In genomic region chr20:57290178-57290484, GRCh38 we compare ENCODE assay signal across 29 cellular contexts. TPM values are rescaled to one million over a fixed set of nuclear protein-coding genes. Genes with fewer than 3 reads are reported as not detected.
"Had no signal": no experiment of that assay in that cellular context is flagged by ENCODE, and none has a peak within 500 bp of the region (broad histone marks: within the 10 kb centered on the region; RNA-seq: fewer than 3 reads in every experiment).

No MANE protein-coding gene starts in this region.

- H3K4me3 ChIP-seq: cardiac muscle cell, heart right ventricle, sigmoid colon, smooth muscle cell, thoracic aorta, upper lobe of right lung had no signal

- H3K27ac ChIP-seq: cardiac muscle cell, heart right ventricle, sigmoid colon, thoracic aorta, upper lobe of right lung had no signal

- FAIRE-seq: endometrium had no signal

- DNase-seq: activated B cell treated with CpG ODN at 0.5 μM for 24 hours; activated CD4-positive, alpha-beta T cell treated with anti-CD3 and anti-CD28 coated beads for 36 hours; activated CD4-positive, alpha-beta T cell treated with anti-CD3 and anti-CD28 coated beads, Interleukin-2, amount 50 U/mL, for 48 hours; activated CD8-positive, alpha-beta memory T cell treated with anti-CD3 and anti-CD28 coated beads, Interleukin-2, amount 50 U/mL, for 48 hours; activated naive CD4-positive, alpha-beta T cell treated with anti-CD3 and anti-CD28 coated beads for 36 hours; activated naive CD8-positive, alpha-beta T cell treated with anti-CD3 and anti-CD28 coated beads, Interleukin-2, amount 10 ng/mL, durations not matched to agents 7 days and 5 days; activated T-cell treated with anti-CD3 and anti-CD28 coated beads, Interleukin-2, amount 50 U/mL, for 48 hours; amniotic stem cell; heart right ventricle; left ventricle myocardium superior; mammary epithelial cell; natural killer cell; sigmoid colon; stimulated activated CD4-positive, alpha-beta T cell treated with anti-CD3 and anti-CD28 coated beads, Interleukin-15, amount 100 ng/mL, for 24 hours; stimulated activated CD8-positive, alpha-beta memory T cell treated with anti-CD3 and anti-CD28 coated beads, Interleukin-4, amount 100 ng/mL, for 48 hours; stimulated activated naive B cell treated with anti-CD40 and anti-IgM and Interleukin-4, amounts not matched to agents 10 μg/mL and 1 μg/mL and 100 μg/mL, for 72 hours; T-helper 17 cell; upper lobe of right lung had no signal

- ATAC-seq: activated CD4-positive, alpha-beta T cell treated with anti-CD3 and anti-CD28 coated beads for 36 hours; heart right ventricle; left ventricle myocardium superior; natural killer cell; stimulated activated naive B cell treated with anti-CD40 and anti-IgM and Interleukin-4, amounts not matched to agents 10 μg/mL and 1 μg/mL and 100 μg/mL, for 72 hours; T-helper 17 cell; upper lobe of right lung had no signal

- H3K9me3 ChIP-seq: heart right ventricle, sigmoid colon, thoracic aorta, upper lobe of right lung had no signal

- H3K36me3 ChIP-seq: cardiac muscle cell, heart right ventricle, sigmoid colon, thoracic aorta, upper lobe of right lung had no signal

- H3K4me1 ChIP-seq: heart right ventricle, upper lobe of right lung had no signal

- H3K4me2 ChIP-seq: smooth muscle cell had no signal

- H3K27me3 ChIP-seq: cardiac muscle cell had no signal

RNA-seq across cellular contexts. Expression of gene BMP7, which starts 23.7 kb away (rescaled TPM):
- total RNA-seq: activated B cell treated with CpG ODN at 0.5 μM for 24 hours; activated CD8-positive, alpha-beta memory T cell treated with anti-CD3 and anti-CD28 coated beads for 36 hours; activated naive CD4-positive, alpha-beta T cell treated with anti-CD3 and anti-CD28 coated beads for 36 hours; activated naive CD8-positive, alpha-beta T cell treated with anti-CD3 and anti-CD28 coated beads, Interleukin-2, amount 10 ng/mL, durations not matched to agents 7 days and 5 days; chondrocyte; fibroblast of villous mesenchyme; natural killer cell; T-helper 17 cell had no signal
- polyA plus RNA-seq: mammary epithelial cell had no signal

RNA-seq across cellular contexts. Expression of gene SPO11, which starts 39.5 kb away (rescaled TPM):
- total RNA-seq: activated B cell treated with CpG ODN at 0.5 μM for 24 hours; activated CD4-positive, alpha-beta T cell treated with anti-CD3 and anti-CD28 coated beads for 36 hours; activated CD8-positive, alpha-beta memory T cell treated with anti-CD3 and anti-CD28 coated beads for 36 hours; activated naive CD4-positive, alpha-beta T cell treated with anti-CD3 and anti-CD28 coated beads for 36 hours; activated naive CD8-positive, alpha-beta T cell treated with anti-CD3 and anti-CD28 coated beads, Interleukin-2, amount 10 ng/mL, durations not matched to agents 7 days and 5 days; cardiac muscle cell; chondrocyte; epithelial cell of proximal tubule; fibroblast of villous mesenchyme; heart right ventricle; kidney epithelial cell; left ventricle myocardium superior; mammary epithelial cell; natural killer cell; occipital lobe; renal cortical epithelial cell; sigmoid colon; smooth muscle cell; T-helper 17 cell; thoracic aorta; upper lobe of right lung had no signal
- polyA plus RNA-seq: cardiac muscle cell, heart right ventricle, mammary epithelial cell, sigmoid colon, smooth muscle cell had no signal
